ENCODE assay signal across 26 cellular contexts in genomic region chr10:125231813-125232475, GRCh38.
DNase-seq lines count a peak whose midpoint lies in the region; ATAC-seq, FAIRE-seq and TF ChIP-seq lines count a peak whose summit lies in the region.
"Had no signal": no experiment of that assay in that cellular context is flagged by ENCODE, and none has a peak within 500 bp of the region (broad histone marks: within the 10 kb centered on the region; RNA-seq: fewer than 3 reads in every experiment).

No MANE protein-coding gene starts in this region.

- FAIRE-seq in H1 (lab: Jason Lieb, UNC): no peak
- FAIRE-seq: GM12878, pancreas had no signal

- no peak overlapping the region for H4K8ac ChIP-seq in H1 (ENCODE audit: extremely low read depth, insufficient read depth, low read length)

- H3K4me1 Mint-ChIP-seq in Caco-2 (ENCODE audit: low read depth, unreplicated experiment) (no peaks in the 10 kb centered on the region), neural progenitor cell (peaks cover 38% of the 10 kb centered on the region)
- H3K4me1 Mint-ChIP-seq: activated CD4-positive, alpha-beta T cell treated with anti-CD3 and anti-CD28 coated beads, Interleukin-2, amount 10 ng/mL, durations not matched to agents 24 days and 14 days; stimulated activated memory B cell treated with anti-CD40 and anti-IgM and Interleukin-4, amounts not matched to agents 10 μg/mL and 1 μg/mL and 100 μg/mL, for 72 hours had no signal

- no peak overlapping the region for H4K5ac ChIP-seq in H1 (ENCODE audit: insufficient read length, low read depth, low read length)

- no peaks in the 10 kb centered on the region for H3K9me3 ChIP-seq in Caco-2
- H3K9me3 ChIP-seq in PC-9 (ENCODE audit: insufficient read depth, low read depth): no peaks in the 10 kb centered on the region
- H3K9me3 ChIP-seq in H1 (ENCODE audit: insufficient read depth in 2 of 2, low read depth in 1 of 2, low read length in 1 of 2): no peaks in the 10 kb centered on the region
- H3K9me3 ChIP-seq in neural progenitor cell (ENCODE audit: low read depth): no peaks in the 10 kb centered on the region
- H3K9me3 ChIP-seq: pancreas, right atrium auricular region, SJCRH30, uterus had no signal

- H3K27me3 Mint-ChIP-seq in Caco-2 (ENCODE audit: insufficient read depth, unreplicated experiment) (peaks cover 3% of the 10 kb centered on the region), neural progenitor cell (ENCODE audit: insufficient read depth, low read depth) (no peaks in the 10 kb centered on the region)
- H3K27me3 Mint-ChIP-seq: activated CD4-positive, alpha-beta T cell treated with anti-CD3 and anti-CD28 coated beads, Interleukin-2, amount 10 ng/mL, durations not matched to agents 24 days and 14 days; dendritic cell treated with granulocyte-macrophage colony-stimulating factor and Interleukin-4, amounts not matched to agents 40 ng/mL and 50 ng/mL, for 4 days had no signal

- CTCF ChIA-PET in Caco-2 (lab: Charles Lee) (no interaction called here), PC-9 (lab: Charles Lee) (no interaction called here), H1 (lab: Charles Lee; ENCODE audit: partially characterized antibody) (interaction anchor here (0.5 to 1.5 kb wide), 3 partner anchors 13 to 777 kb away, joined by 3 to 5 read pairs (median 3); no protein-coding TSS in a partner anchor)

- no peaks in the 10 kb centered on the region for H3F3A ChIP-seq in PC-9 (ENCODE audit: insufficient read depth, low read depth)
- no peaks in the 10 kb centered on the region for H3F3A ChIP-seq in neural progenitor cell (ENCODE audit: low read depth)

- H3K9ac ChIP-seq in H1 (replicated peaks in 1 of 4; ENCODE audit: extremely low read depth in 1 of 4, low read depth in 3 of 4, low read length in 3 of 4) (no peak overlapping the region), neural progenitor cell (no peak overlapping the region)
- H3K9ac ChIP-seq: BLaER1 treated with 17β-estradiol and CSF1 and Interleukin-3, amounts not matched to agents 10 nM and 100 nM; KMS-11 had no signal

- H3K14ac ChIP-seq in H1 (ENCODE audit: insufficient read length): no peak overlapping the region

- H3K27me3 ChIP-seq in Caco-2 (replicated peaks; ENCODE audit: control insufficient read depth, insufficient read depth, low read length) (no peaks in the 10 kb centered on the region), PC-9 (ENCODE audit: insufficient read depth, low read depth) (no peaks in the 10 kb centered on the region), H1 (replicated peaks in 1 of 4; ENCODE audit: control insufficient read depth in 3 of 4, extremely low read depth in 1 of 4, insufficient read depth in 3 of 4, low read length in 3 of 4) (no peaks in the 10 kb centered on the region), neural progenitor cell (no peaks in the 10 kb centered on the region)
- H3K27me3 ChIP-seq: BLaER1 treated with 17β-estradiol and CSF1 and Interleukin-3, amounts not matched to agents 10 nM and 100 nM; pancreas; right atrium auricular region; SJCRH30; uterus had no signal

- no peaks in the 10 kb centered on the region for H3K36me3 Mint-ChIP-seq in Caco-2 (ENCODE audit: insufficient read depth, unreplicated experiment)
- no peaks in the 10 kb centered on the region for H3K36me3 Mint-ChIP-seq in neural progenitor cell
- H3K36me3 Mint-ChIP-seq: stimulated activated memory B cell treated with anti-CD40 and anti-IgM and Interleukin-4, amounts not matched to agents 10 μg/mL and 1 μg/mL and 100 μg/mL, for 72 hours had no signal

- TF ChIP-seq RAD21 in H1 (IDR thresholded peaks at IDR 0.05 in 1 of 2, conservative IDR thresholded peaks at IDR 0.05 in 1 of 2; ENCODE audit: low read depth in 2 of 2, low read length in 2 of 2): no peak

- H3K4me3 Mint-ChIP-seq in Caco-2 (ENCODE audit: unreplicated experiment): no peak overlapping the region
- H3K4me3 Mint-ChIP-seq in neural progenitor cell: no peak overlapping the region
- H3K4me3 Mint-ChIP-seq: activated CD4-positive, alpha-beta T cell treated with anti-CD3 and anti-CD28 coated beads, Interleukin-2, amount 10 ng/mL, durations not matched to agents 24 days and 14 days; dendritic cell treated with granulocyte-macrophage colony-stimulating factor and Interleukin-4, amounts not matched to agents 40 ng/mL and 50 ng/mL, for 4 days; naive thymus-derived CD8-positive, alpha-beta T cell; stimulated activated memory B cell treated with anti-CD40 and anti-IgM and Interleukin-4, amounts not matched to agents 10 μg/mL and 1 μg/mL and 100 μg/mL, for 72 hours had no signal

- no peak for TF ChIP-seq POLR2A in H1 (IDR thresholded peaks at IDR 0.05; ENCODE audit: control extremely low read depth in 1 of 2, low read depth in 2 of 2, low read length in 2 of 2)

- H3K4me3 ChIP-seq in Caco-2 (ENCODE audit: low read depth, low read length) (no peak overlapping the region), PC-9 (no peak overlapping the region), H1 (ENCODE audit: extremely low read depth in 1 of 4, insufficient read depth in 2 of 4, low read depth in 3 of 4, low read length in 4 of 4) (no peak overlapping the region), neural progenitor cell (no peak overlapping the region)
- H3K4me3 ChIP-seq: BLaER1 treated with 17β-estradiol and CSF1 and Interleukin-3, amounts not matched to agents 10 nM and 100 nM; GM12878; pancreas; right atrium auricular region; SJCRH30; uterus had no signal

- no peak overlapping the region for H3K56ac ChIP-seq in H1 (replicated peaks; ENCODE audit: insufficient read length, low read depth, low read length)

- H3K9me2 ChIP-seq in PC-9 (ENCODE audit: insufficient read depth): no peaks in the 10 kb centered on the region

- H2BK5ac ChIP-seq in H1 (ENCODE audit: low read depth, low read length): no peak overlapping the region

- H2BK12ac ChIP-seq in H1 (ENCODE audit: low read depth, low read length): no peak overlapping the region

- no peak overlapping the region for H2AFZ ChIP-seq in PC-9
- H2AFZ ChIP-seq in H1 (ENCODE audit: low read length): no peak overlapping the region
- H2AFZ ChIP-seq in neural progenitor cell (replicated peaks): no peak overlapping the region

- ATAC-seq in HG03045 (IDR thresholded peaks at IDR 0.05; ENCODE audit: unreplicated experiment) (no peak), GM19351 (IDR thresholded peaks at IDR 0.05; ENCODE audit: unreplicated experiment) (no peak)
- ATAC-seq: GM12878; naive thymus-derived CD8-positive, alpha-beta T cell; stimulated activated memory B cell treated with anti-CD40 and anti-IgM and Interleukin-4, amounts not matched to agents 10 μg/mL and 1 μg/mL and 100 μg/mL, for 72 hours had no signal

- H3K18ac ChIP-seq in H1 (ENCODE audit: extremely low read depth, low read length): no peak overlapping the region

- TF ChIP-seq CTCF in Caco-2 (IDR thresholded peaks at IDR 0.05; ENCODE audit: insufficient read depth in 1 of 2, low read depth in 1 of 2, low read length in 1 of 2, severe bottlenecking in 1 of 2, unreplicated experiment in 1 of 2) (no peak), PC-9 (conservative IDR thresholded peaks at IDR 0.05) (no peak), H1 (IDR thresholded peaks at IDR 0.05; ENCODE audit: control extremely low read depth in 1 of 3, insufficient read depth in 1 of 3, low read depth in 1 of 3, low read length in 3 of 3) (no peak), neural progenitor cell (IDR thresholded peaks at IDR 0.05) (no peak)

- peak overlapping the region; percentile 67 for H3K27ac ChIP-seq in PC-9
- H3K27ac ChIP-seq in H1 (ENCODE audit: low read depth, low read length): no peak overlapping the region
- no peak overlapping the region for H3K27ac ChIP-seq in neural progenitor cell
- H3K27ac ChIP-seq: BLaER1 treated with 17β-estradiol and CSF1 and Interleukin-3, amounts not matched to agents 10 nM and 100 nM; KMS-11; pancreas; right atrium auricular region; uterus had no signal

- H3K4me2 ChIP-seq in PC-9 (peak overlapping the region; percentile 37), H1 (ENCODE audit: insufficient read depth in 1 of 2, low read depth in 2 of 2, low read length in 2 of 2) (no peak overlapping the region), neural progenitor cell (no peak overlapping the region)
- H3K4me2 ChIP-seq: BLaER1 treated with 17β-estradiol and CSF1 and Interleukin-3, amounts not matched to agents 10 nM and 100 nM; KMS-11 had no signal

- peak overlapping the region; percentile 42 for H3K27ac Mint-ChIP-seq in Caco-2 (ENCODE audit: unreplicated experiment)
- peak overlapping the region; percentile 42 for H3K27ac Mint-ChIP-seq in neural progenitor cell
- H3K27ac Mint-ChIP-seq: activated CD4-positive, alpha-beta T cell treated with anti-CD3 and anti-CD28 coated beads, Interleukin-2, amount 10 ng/mL, durations not matched to agents 24 days and 14 days; dendritic cell treated with granulocyte-macrophage colony-stimulating factor and Interleukin-4, amounts not matched to agents 40 ng/mL and 50 ng/mL, for 4 days; stimulated activated memory B cell treated with anti-CD40 and anti-IgM and Interleukin-4, amounts not matched to agents 10 μg/mL and 1 μg/mL and 100 μg/mL, for 72 hours had no signal

- H3K4me1 ChIP-seq in Caco-2 (peaks cover 11% of the 10 kb centered on the region; the same call in 1 of the 2 replicates), PC-9 (replicated peaks; ENCODE audit: insufficient read depth) (peaks cover 29% of the 10 kb centered on the region), H1 (replicated peaks in 1 of 4; ENCODE audit: control insufficient read depth in 3 of 4, insufficient read depth in 4 of 4, low read length in 3 of 4) (peaks cover 0 to 3% (median 0%) of the 10 kb centered on the region in 4 experiments; a peak in 3 of 7 replicates), neural progenitor cell (peaks cover 12% of the 10 kb centered on the region)
- H3K4me1 ChIP-seq: pancreas, right atrium auricular region, uterus had no signal

- H3K9me3 Mint-ChIP-seq in Caco-2 (ENCODE audit: unreplicated experiment): peaks cover 12% of the 10 kb centered on the region
- peaks cover 3% of the 10 kb centered on the region for H3K9me3 Mint-ChIP-seq in neural progenitor cell

- H3K4ac ChIP-seq in H1 (replicated peaks; ENCODE audit: insufficient read length, low read depth, low read length): no peak overlapping the region

- H3K79me2 ChIP-seq in PC-9 (ENCODE audit: low read depth) (no peaks in the 10 kb centered on the region), H1 (ENCODE audit: control insufficient read depth in 1 of 2, insufficient read depth in 2 of 2, low read length in 2 of 2) (no peaks in the 10 kb centered on the region), neural progenitor cell (ENCODE audit: low read depth) (no peaks in the 10 kb centered on the region)

- no peak overlapping the region for H3K23ac ChIP-seq in H1 (ENCODE audit: insufficient read length)

- H3K79me1 ChIP-seq in H1 (ENCODE audit: low read depth, low read length): no peaks in the 10 kb centered on the region

- no peak overlapping the region for H2BK20ac ChIP-seq in H1 (ENCODE audit: low read length)

- H4K20me1 ChIP-seq in PC-9 (ENCODE audit: insufficient read depth) (no peaks in the 10 kb centered on the region), H1 (replicated peaks in 1 of 2; ENCODE audit: control insufficient read depth in 1 of 2, insufficient read depth in 2 of 2, low read length in 2 of 2) (no peaks in the 10 kb centered on the region), neural progenitor cell (ENCODE audit: low read depth) (no peaks in the 10 kb centered on the region)
- H4K20me1 ChIP-seq: BLaER1 treated with 17β-estradiol and CSF1 and Interleukin-3, amounts not matched to agents 10 nM and 100 nM had no signal

- intact Hi-C loops in Caco-2 (cut with micrococcal nuclease; ENCODE audit: unreplicated experiment) (no loop called here), PC-9 (cut with micrococcal nuclease; ENCODE audit: unreplicated experiment) (loop anchor here (1.0 kb wide), 3 partner anchors 30 to 71 kb away; no protein-coding TSS in a partner anchor)

- BruUV-seq in Caco-2 (replicated peaks; lab: Mats Ljungman, UMichigan) (no TSS peak), PC-9 (replicated peaks; lab: Mats Ljungman, UMichigan) (TSS peak; percentile 58)

- H3K36me3 ChIP-seq in Caco-2 (ENCODE audit: control insufficient read depth, insufficient read depth, low read length) (no peaks in the 10 kb centered on the region), PC-9 (ENCODE audit: low read depth) (no peaks in the 10 kb centered on the region), H1 (ENCODE audit: control insufficient read depth in 2 of 4, insufficient read depth in 4 of 4, low read length in 3 of 4) (no peaks in the 10 kb centered on the region), neural progenitor cell (no peaks in the 10 kb centered on the region)
- H3K36me3 ChIP-seq: BLaER1 treated with 17β-estradiol and CSF1 and Interleukin-3, amounts not matched to agents 10 nM and 100 nM; pancreas; right atrium auricular region; SJCRH30; uterus had no signal

- peak overlapping the region; percentile 53; the same call in 1 of the 2 replicates for H2BK15ac ChIP-seq in H1 (ENCODE audit: low read length)

- H2AK5ac ChIP-seq in H1 (ENCODE audit: low read depth, low read length): 0 out of 2 replicates have a peak overlapping the region, but pooled peaks have one; percentile 48

- 90% methylated on average over 9 of the region's 9 CpGs; no CpG with 5 or more reads in 1 of the 2 experiments for WGBS in H1 (ENCODE audit: extremely low coverage in 1 of 2, insufficient coverage in 1 of 2, insufficient read length in 1 of 2, insufficient replicate concordance in 2 of 2, low coverage in 1 of 2, low lambda C conversion rate in 2 of 2, missing lambda C conversion rate in 1 of 2), 2 experiments

- H3K23me2 ChIP-seq in H1 (ENCODE audit: low read depth, low read length): no peaks in the 10 kb centered on the region

- DNase-seq in Caco-2 (no peak), PC-9 (peak in 1 of 2 experiments; percentile 2), H1 (ENCODE audit: low read depth in 1 of 2, low spot score in 2 of 2) (no peak), neural progenitor cell (ENCODE audit: low spot score) (no peak), T1000 (lab: John Stamatoyannopoulos, UW) (no peak), NCI-H1930 (lab: John Stamatoyannopoulos, UW) (no peak)
- DNase-seq: activated CD4-positive, alpha-beta T cell treated with anti-CD3 and anti-CD28 coated beads, Interleukin-2, amount 10 ng/mL, durations not matched to agents 24 days and 14 days; activated naive CD4-positive, alpha-beta T cell treated with anti-CD3 and anti-CD28 coated beads, Interleukin-2, amount 50 U/mL, for 16 hours; activated T-cell treated with anti-CD3 and anti-CD28 coated beads, Interleukin-2, amount 50 U/mL, for 48 hours; anterior cingulate cortex; caudate nucleus; naive thymus-derived CD8-positive, alpha-beta T cell; NCI-H146; NCI-H510A treated with DMSO at 0.1 percent for 48 hours; pancreas; stimulated activated CD4-positive, alpha-beta T cell treated with anti-CD3 and anti-CD28 coated beads, Interleukin-4, amount 100 ng/mL, for 1 hour had no signal

- H2BK120ac ChIP-seq in H1 (replicated peaks; ENCODE audit: low read depth, low read length): no peak overlapping the region

- H4K91ac ChIP-seq in H1 (replicated peaks; ENCODE audit: insufficient read length, low read length): no peak overlapping the region

- POLR2A ChIA-PET in Caco-2 (lab: Charles Lee) (no interaction called here), PC-9 (lab: Charles Lee; ENCODE audit: unreplicated experiment) (interaction anchor here (0.5 to 1.3 kb wide), 5 partner anchors 14 to 391 kb away, joined by 5 to 8 read pairs (median 6); no protein-coding TSS in a partner anchor), H1 (lab: Charles Lee; ENCODE audit: partially characterized antibody) (no interaction called here)

- no peak for TF ChIP-seq EP300 in H1 (IDR thresholded peaks at IDR 0.05; ENCODE audit: borderline replicate concordance in 1 of 2, low read depth in 2 of 2, low read length in 2 of 2)
